ENCODE assay signal across 17 cellular contexts in the genomic region with DNA sequence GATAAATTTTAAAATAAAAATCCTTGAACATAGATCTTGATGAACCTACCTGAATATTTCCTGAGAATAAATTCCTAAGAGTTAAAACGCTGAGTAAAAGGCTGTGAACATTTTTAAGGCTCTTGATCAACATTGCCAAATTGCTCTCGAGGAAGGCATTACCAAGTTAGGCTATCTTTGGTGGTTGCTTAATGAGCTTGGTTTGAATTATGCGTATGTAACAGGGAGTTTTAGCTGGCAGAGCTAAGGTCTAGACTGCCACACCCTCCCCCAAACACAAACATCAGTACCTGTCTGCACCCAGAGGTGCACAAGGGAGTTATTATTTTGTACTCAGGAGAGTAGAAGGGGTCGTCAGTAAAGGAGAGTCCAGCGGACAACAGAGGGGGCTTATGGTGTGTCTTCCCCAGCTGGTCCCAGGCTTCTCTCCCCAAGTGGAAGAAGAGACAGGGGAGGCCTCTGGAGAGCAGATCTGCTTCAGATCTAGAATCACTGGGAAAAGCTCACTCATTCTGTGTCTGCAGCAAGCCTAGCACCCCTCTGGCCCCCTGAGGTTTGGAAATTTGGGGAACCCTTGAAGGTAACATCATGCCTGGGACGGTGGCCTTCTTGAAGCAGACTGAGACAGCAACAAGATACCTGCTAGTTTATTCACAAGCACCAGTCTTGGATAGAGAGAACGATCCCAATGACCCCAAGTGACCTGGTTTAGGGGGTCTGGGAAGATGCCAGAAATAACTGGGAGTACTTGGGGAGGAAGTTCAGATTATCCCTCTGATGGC.
"Had no signal": no experiment of that assay in that cellular context is flagged by ENCODE, and none has a peak within 500 bp of the region (broad histone marks: within the 10 kb centered on the region; RNA-seq: fewer than 3 reads in every experiment).

No MANE protein-coding gene starts in this region.

- ATAC-seq: left cardiac atrium; right lobe of liver; stimulated activated naive B cell treated with anti-CD40 and anti-IgM and Interleukin-4, amounts not matched to agents 10 μg/mL and 1 μg/mL and 100 μg/mL, for 72 hours; WTC11 had no signal

- DNase-seq: activated CD4-positive, alpha-beta T cell treated with anti-CD3 and anti-CD28 coated beads, Interleukin-2, amount 50 U/mL, for 48 hours; activated CD8-positive, alpha-beta memory T cell treated with anti-CD3 and anti-CD28 coated beads, Interleukin-2, amount 50 U/mL, for 48 hours; activated gamma-delta T cell treated with Interleukin-2 at 50 U/mL for 16 hours; activated naive CD8-positive, alpha-beta T cell treated with anti-CD3 and anti-CD28 coated beads, Interleukin-2, amount 10 ng/mL, durations not matched to agents 7 days and 5 days; esophagus squamous epithelium; foreskin fibroblast; left cardiac atrium; naive B cell; occipital lobe; spleen; stimulated activated CD4-positive, alpha-beta T cell treated with anti-CD3 and anti-CD28 coated beads, Interleukin-1b, Interleukin-23, amount 100 ng/mL, for 48 hours; stimulated activated naive B cell treated with anti-CD40 and anti-IgM and Interleukin-4, amounts not matched to agents 10 μg/mL and 1 μg/mL and 100 μg/mL, for 72 hours; substantia nigra; transverse colon had no signal

- H3K27me3 Mint-ChIP-seq: activated naive CD8-positive, alpha-beta T cell treated with anti-CD3 and anti-CD28 coated beads, Interleukin-2, amount 10 ng/mL, durations not matched to agents 7 days and 5 days had no signal

- H3K27ac Mint-ChIP-seq: activated naive CD8-positive, alpha-beta T cell treated with anti-CD3 and anti-CD28 coated beads, Interleukin-2, amount 10 ng/mL, durations not matched to agents 7 days and 5 days; naive B cell; stimulated activated naive B cell treated with anti-CD40 and anti-IgM and Interleukin-4, amounts not matched to agents 10 μg/mL and 1 μg/mL and 100 μg/mL, for 72 hours; WTC11 had no signal

- H3K36me3 Mint-ChIP-seq: WTC11 had no signal

- H3K9me3 Mint-ChIP-seq: activated naive CD8-positive, alpha-beta T cell treated with anti-CD3 and anti-CD28 coated beads, Interleukin-2, amount 10 ng/mL, durations not matched to agents 7 days and 5 days; T-helper 1 cell treated with Interleukin-12 subunit alpha and Interleukin-12 subunit beta and Interleukin-4 antibody, amounts not matched to agents 30 μg/mL and 1 μg/mL, for 36 hours; WTC11 had no signal

- H3K4me3 Mint-ChIP-seq: activated naive CD8-positive, alpha-beta T cell treated with anti-CD3 and anti-CD28 coated beads, Interleukin-2, amount 10 ng/mL, durations not matched to agents 7 days and 5 days; stimulated activated naive B cell treated with anti-CD40 and anti-IgM and Interleukin-4, amounts not matched to agents 10 μg/mL and 1 μg/mL and 100 μg/mL, for 72 hours; T-helper 1 cell treated with Interleukin-12 subunit alpha and Interleukin-12 subunit beta and Interleukin-4 antibody, amounts not matched to agents 30 μg/mL and 1 μg/mL, for 36 hours; WTC11 had no signal
